Comparison of ENCODE assay signal across 12 cellular contexts in genomic region chr5:177365845-177366527, GRCh38. TPM values are rescaled to one million over a fixed set of nuclear protein-coding genes. Genes with fewer than 3 reads are reported as not detected.
DNase-seq lines count a peak whose midpoint lies in the region; ATAC-seq and TF ChIP-seq lines count a peak whose summit lies in the region.
"Had no signal": no experiment of that assay in that cellular context is flagged by ENCODE, and none has a peak within 500 bp of the region (broad histone marks: within the 10 kb centered on the region; RNA-seq: fewer than 3 reads in every experiment).

No MANE protein-coding gene starts in this region.

- H3K27me3 ChIP-seq in GM23338 (ENCODE audit: insufficient read depth): peaks cover 20% of the 10 kb centered on the region
- no peaks in the 10 kb centered on the region for H3K27me3 ChIP-seq in sigmoid colon

- peaks cover 34% of the 10 kb centered on the region for H3K27me3 Mint-ChIP-seq in GM23338 (ENCODE audit: insufficient read depth, low read depth, poor library complexity)
- no peaks in the 10 kb centered on the region for H3K27me3 Mint-ChIP-seq in T-cell
- no peaks in the 10 kb centered on the region for H3K27me3 Mint-ChIP-seq in natural killer cell (ENCODE audit: low read depth in 2 of 2)

- CTCF ChIA-PET in T-cell (lab: Charles Lee): interaction anchor here in 1 of 2 donors (0.8 kb wide), 1 partner anchor 10 kb away, joined by 4 read pairs; no protein-coding TSS in a partner anchor

- intact Hi-C loops in sigmoid colon (cut with DNase I) (loop anchor here (2.0 to 5.0 kb wide), 2 partner anchors 15 to 54 kb away; partner anchors contain the start of genes LMAN2 and MXD3), natural killer cell (cut with micrococcal nuclease) (no loop called here)

- 87 to 89% methylated on average over 14 of the region's 14 CpGs for WGBS in sigmoid colon, 2 donors

- DNase-seq in GM23338 (ENCODE audit: low spot score): peak; percentile 24
- no peak for DNase-seq in T-cell
- DNase-seq in sigmoid colon: peak; percentile 63
- DNase-seq in natural killer cell: no peak
- DNase-seq in NCI-H2227 treated with DMSO at 0.1 percent for 48 hours (lab: John Stamatoyannopoulos, UW): no peak
- DNase-seq: DND-41; effector memory CD4-positive, alpha-beta T cell; NCI-H510A had no signal

- H3K36me3 Mint-ChIP-seq in GM23338 (ENCODE audit: low read depth) (peaks cover 11% of the 10 kb centered on the region), T-cell (peaks cover 15% of the 10 kb centered on the region), natural killer cell (no peaks in the 10 kb centered on the region)

- H3K4me3 Mint-ChIP-seq in GM23338 (peak overlapping the region; percentile 90), T-cell (peak overlapping the region in 1 of 3 donors; percentile 17), natural killer cell (no peak overlapping the region)

- H3K4me1 Mint-ChIP-seq in GM23338: peaks cover 56% of the 10 kb centered on the region
- H3K4me1 Mint-ChIP-seq in T-cell: peaks cover 39 to 74% (median 67%) of the 10 kb centered on the region in 3 donors
- peaks cover 24 to 49% of the 10 kb centered on the region in 2 donors for H3K4me1 Mint-ChIP-seq in natural killer cell

- H3K9me3 Mint-ChIP-seq in GM23338 (no peaks in the 10 kb centered on the region; the same call in 2 of the 3 replicates), T-cell (no peaks in the 10 kb centered on the region), natural killer cell (no peaks in the 10 kb centered on the region)

- H3K4me2 ChIP-seq in GM23338: peak overlapping the region; percentile 97

- H3K4me1 ChIP-seq in GM23338 (ENCODE audit: insufficient read depth) (peaks cover 52% of the 10 kb centered on the region), sigmoid colon (peaks cover 0 to 62% (median 40%) of the 10 kb centered on the region in 4 donors)

- H3K4me3 ChIP-seq in GM23338: peak overlapping the region; percentile 84
- H3K4me3 ChIP-seq in iPS-18c (ENCODE audit: insufficient read depth, low read depth, low read length): peak overlapping the region; percentile 49; the same call in 1 of the 2 replicates
- peak overlapping the region in 2 of 4 donors; percentile 48 to 51 for H3K4me3 ChIP-seq in sigmoid colon

- no peak for TF ChIP-seq EP300 in sigmoid colon (IDR thresholded peaks at IDR 0.05)

- peak overlapping the region; percentile 95 for H3K27ac ChIP-seq in GM23338 (ENCODE audit: low read depth)
- H3K27ac ChIP-seq in sigmoid colon: peak overlapping the region; percentile 87 to 93 (median 90)

- POLR2A ChIA-PET in T-cell (lab: Charles Lee): no interaction called here

- no peak for TF ChIP-seq POLR2A in sigmoid colon (IDR thresholded peaks at IDR 0.05)

- no peaks in the 10 kb centered on the region; the same call in 1 of the 2 replicates for H4K20me1 ChIP-seq in GM23338 (replicated peaks; ENCODE audit: insufficient read depth)

- H3F3A ChIP-seq in GM23338 (replicated peaks; ENCODE audit: low read depth): peaks cover 27% of the 10 kb centered on the region; the same call in 1 of the 2 replicates

- H2AFZ ChIP-seq in GM23338: peak overlapping the region; percentile 89; the same call in 1 of the 2 replicates

- no peaks in the 10 kb centered on the region for H3K36me3 ChIP-seq in GM23338 (ENCODE audit: insufficient read depth)
- H3K36me3 ChIP-seq in sigmoid colon: no peaks in the 10 kb centered on the region

- H3K79me2 ChIP-seq in GM23338 (replicated peaks; ENCODE audit: insufficient read depth): no peaks in the 10 kb centered on the region

- TF ChIP-seq CTCF in GM23338 (conservative IDR thresholded peaks at IDR 0.05; ENCODE audit: low read depth in 2 of 2): no peak
- TF ChIP-seq CTCF in sigmoid colon (IDR thresholded peaks at IDR 0.05): no peak
- TF ChIP-seq CTCF in natural killer cell (IDR thresholded peaks at IDR 0.05): no peak

- H3K9me3 ChIP-seq in iPS-18c (ENCODE audit: control insufficient read depth, insufficient read depth, low read length) (no peaks in the 10 kb centered on the region), sigmoid colon (no peaks in the 10 kb centered on the region)

- ATAC-seq in GM23338 (no peak), T-cell (replicated peaks in 1 of 4) (no peak), HG02970 (IDR thresholded peaks at IDR 0.05; ENCODE audit: low FRiP score, unreplicated experiment) (no peak), natural killer cell (no peak), HG02759 (IDR thresholded peaks at IDR 0.05; ENCODE audit: unreplicated experiment) (no peak)

- H3K9me2 ChIP-seq in GM23338 (ENCODE audit: insufficient read depth): no peaks in the 10 kb centered on the region

- peak overlapping the region; percentile 98 for H3K27ac Mint-ChIP-seq in GM23338
- peak overlapping the region; percentile 69 to 76 for H3K27ac Mint-ChIP-seq in T-cell
- H3K27ac Mint-ChIP-seq in natural killer cell: peak overlapping the region in 1 of 2 donors; percentile 37

TF ChIP-seq in GM23338, 12 proteins besides CTCF, POLR2A, EP300 and RAD21 (continues in another document):
- TF ChIP-seq NANOG (IDR thresholded peaks at IDR 0.05; ENCODE audit: borderline replicate concordance): no peak

RNA-seq across cellular contexts. Expression of gene RGS14, which starts 8.3 kb away (rescaled TPM):
- 37.9 and 39.3 TPM in 2 replicates for total RNA-seq in GM23338 (2014; rRNA removed; shearing (Covaris generic))
- 23.5 and 24.8 TPM in 2 replicates for polyA plus RNA-seq in GM23338 (2016; fragmentation: Nextera tagmentation; extraction: Ambion mirVana)
- 100 to 1,000 TPM in 3 of 5 donors, 10 to 100 TPM in 2; 85.7 to 209 (median 195) TPM for total RNA-seq in T-cell
- total RNA-seq in sigmoid colon: 10 to 100 TPM in 3 of 4 donors, 1 to 10 TPM in 1; 9.6 to 26.6 (median 16.7) TPM
- 10 to 100 TPM; 12.7 to 21.0 (median 16.2) TPM for polyA plus RNA-seq in sigmoid colon
- total RNA-seq in natural killer cell: 10 to 100 TPM; 57.3 to 87.0 (median 66.1) TPM

RNA-seq across cellular contexts. Expression of gene LMAN2, which starts 14.5 kb away (rescaled TPM):
- total RNA-seq in GM23338 (2014; rRNA removed; shearing (Covaris generic)): 220 and 227 TPM in 2 replicates
- polyA plus RNA-seq in GM23338 (2016; fragmentation: Nextera tagmentation; extraction: Ambion mirVana) (145 and 153 TPM in 2 replicates), sigmoid colon (100 to 1,000 TPM in 2 of 3 donors, 10 to 100 TPM in 1; 62.5 to 244 (median 115) TPM)
- total RNA-seq in T-cell (100 to 1,000 TPM in 3 of 5 donors, 10 to 100 TPM in 2; 67.2 to 122 (median 106) TPM), sigmoid colon (100 to 1,000 TPM in 2 of 4 donors, 10 to 100 TPM in 2; 87.5 to 169 (median 98.2) TPM), natural killer cell (100 to 1,000 TPM; 112 to 124 (median 114) TPM)

RNA-seq across cellular contexts. Expression of gene SLC34A1, which starts 18.2 kb away (rescaled TPM):
- total RNA-seq in GM23338 (2014; rRNA removed; shearing (Covaris generic)): 0.31 TPM in 1 of 2 replicates, not detected in the other
- polyA plus RNA-seq in GM23338 (2016; fragmentation: Nextera tagmentation; extraction: Ambion mirVana) (not detected in 2 replicates), sigmoid colon (under 1 TPM in 1 of 3 donors, not detected in 2; 0.04 TPM)
- total RNA-seq in T-cell (under 1 TPM in 3 of 5 donors, not detected in 2; 0.13 to 0.18 (median 0.16) TPM), sigmoid colon (not detected), natural killer cell (under 1 TPM; 0.50 to 0.66 (median 0.63) TPM)
- total RNA-seq: lung had no signal

RNA-seq across cellular contexts. Expression of gene PFN3, which starts 34.5 kb away (rescaled TPM):
- total RNA-seq in GM23338 (2014; rRNA removed; shearing (Covaris generic)): 1.9 TPM in 1 of 2 replicates, not detected in the other
- polyA plus RNA-seq in GM23338 (2016; fragmentation: Nextera tagmentation; extraction: Ambion mirVana) (2.0 and 3.1 TPM in 2 replicates), sigmoid colon (not detected)
- total RNA-seq in T-cell (not detected), sigmoid colon (not detected), natural killer cell (not detected)
- total RNA-seq: lung had no signal
- polyA plus RNA-seq: lung had no signal

RNA-seq across cellular contexts. Expression of gene F12, which starts 43.4 kb away (rescaled TPM):
- total RNA-seq in GM23338 (2014; rRNA removed; shearing (Covaris generic)): 2.6 and 2.9 TPM in 2 replicates
- polyA plus RNA-seq in GM23338 (2016; fragmentation: Nextera tagmentation; extraction: Ambion mirVana) (8.0 and 8.1 TPM in 2 replicates), sigmoid colon (10 to 100 TPM in 1 of 3 donors, 1 to 10 TPM in 2; 3.6 to 14.0 (median 8.1) TPM)
- total RNA-seq in T-cell (under 1 TPM in 4 of 5 donors, not detected in 1; 0.28 to 0.98 (median 0.42) TPM), sigmoid colon (under 1 TPM in 3 of 4 donors, not detected in 1; 0.36 to 0.83 (median 0.81) TPM), natural killer cell (1 to 10 TPM in 1 of 3 donors, under 1 TPM in 2; 0.66 to 1.7 (median 0.93) TPM)

Comparison
In these comparisons a context has a peak if more than half of its experiments do, and no peak if none do; other contexts are left out.
1. DNase-seq: peak in GM23338 (single experiment) and sigmoid colon (single experiment); none in T-cell (0 of 34), natural killer cell (single experiment) and NCI-H2227 treated with DMSO at 0.1 percent for 48 hours (single experiment).